In the genomic region with DNA sequence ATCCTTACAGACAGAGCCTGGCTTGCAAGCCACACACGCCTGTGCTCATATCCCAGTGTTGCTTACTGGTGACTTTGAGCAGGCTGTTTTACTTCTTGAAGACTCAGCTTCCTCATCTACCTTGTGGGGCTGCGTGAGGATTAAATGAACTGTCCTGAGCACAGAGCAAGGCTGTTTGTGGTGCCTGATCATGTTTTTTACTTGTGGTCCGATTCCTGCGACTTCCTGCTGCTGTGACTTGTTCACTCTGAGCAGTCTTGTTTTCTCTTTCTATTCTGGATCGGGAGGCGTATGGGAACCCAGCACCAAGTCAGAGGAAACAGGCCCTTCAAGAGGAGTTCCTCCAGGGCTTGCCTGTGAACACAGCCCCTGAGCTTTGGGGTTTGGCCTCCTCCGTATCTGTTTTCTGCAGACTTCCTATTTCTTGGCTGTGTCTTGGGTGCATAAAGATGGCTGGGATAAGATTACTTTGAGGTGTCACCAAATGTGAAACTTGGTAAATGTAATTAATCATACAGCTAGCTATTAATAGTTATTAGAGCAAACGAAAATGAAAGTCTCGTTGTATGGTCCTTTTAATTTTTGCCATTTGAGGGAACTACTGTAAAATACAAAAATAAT, we compare ENCODE assay signal across 1 cellular context.
TF ChIP-seq lines count a peak whose summit lies in the region.

No MANE protein-coding gene starts in this region.

TF ChIP-seq in K562, 482 proteins besides CTCF, POLR2A, EP300 and RAD21 (continued from another document and continues in another):
- TF ChIP-seq ARHGAP35 (IDR thresholded peaks at IDR 0.05; ENCODE audit: partially characterized antibody) (no peak), FOXK2 (conservative IDR thresholded peaks at IDR 0.05 in 1 of 2, IDR thresholded peaks at IDR 0.05 in 1 of 2; ENCODE audit: low read depth in 2 of 2) (peak; percentile 41 to 59; a peak in 1 of 4 replicates), MED1 (CRISPR knock-in tag; IDR thresholded peaks at IDR 0.05; ENCODE audit: borderline replicate concordance) (no peak), ZNF778 (CRISPR knock-in tag; IDR thresholded peaks at IDR 0.05) (no peak), ZFX (CRISPR knock-in tag; IDR thresholded peaks at IDR 0.05) (peak; percentile 57), RFX7 (CRISPR knock-in tag; IDR thresholded peaks at IDR 0.05) (no peak), LEF1 (IDR thresholded peaks at IDR 0.05) (peak; percentile 78), SLC30A9 (CRISPR knock-in tag; IDR thresholded peaks at IDR 0.05) (no peak), GTF2A2 (tag; IDR thresholded peaks at IDR 0.05) (peak; percentile 31; the same call in 1 of the 2 replicates), NR2C1 (IDR thresholded peaks at IDR 0.05) (no peak), NR2C1 (tag; IDR thresholded peaks at IDR 0.05) (no peak), ZNF24 (IDR thresholded peaks at IDR 0.05) (no peak), GTF2E2 (tag; IDR thresholded peaks at IDR 0.05) (no peak), ZNF23 (CRISPR knock-in tag; IDR thresholded peaks at IDR 0.05) (no peak), ZC3H4 (CRISPR knock-in tag; IDR thresholded peaks at IDR 0.05; ENCODE audit: borderline replicate concordance) (no peak), NCOR1 (IDR thresholded peaks at IDR 0.05) (peak; percentile 86), EP400 (IDR thresholded peaks at IDR 0.05) (no peak), ZNF124 (CRISPR knock-in tag; IDR thresholded peaks at IDR 0.05) (no peak), HOXB6 (CRISPR knock-in tag; IDR thresholded peaks at IDR 0.05; ENCODE audit: borderline replicate concordance) (no peak), EHMT2 (IDR thresholded peaks at IDR 0.05) (no peak), MXD1 (CRISPR knock-in tag; IDR thresholded peaks at IDR 0.05; ENCODE audit: borderline replicate concordance, poor library complexity, severe bottlenecking) (no peak), ZBTB1 (CRISPR knock-in tag; IDR thresholded peaks at IDR 0.05; ENCODE audit: borderline replicate concordance, low read depth) (no peak), ZNF311 (CRISPR knock-in tag; IDR thresholded peaks at IDR 0.05) (no peak), MAFK (IDR thresholded peaks at IDR 0.05; ENCODE audit: low read length) (no peak), ZFP30 (CRISPR knock-in tag; IDR thresholded peaks at IDR 0.05; ENCODE audit: borderline replicate concordance) (no peak), ZNF324 (CRISPR knock-in tag; IDR thresholded peaks at IDR 0.05) (no peak), PHF8 (IDR thresholded peaks at IDR 0.05; ENCODE audit: borderline replicate concordance, low read length) (peak; percentile 11; the same call in 1 of the 2 replicates), ILF3 (IDR thresholded peaks at IDR 0.05; ENCODE audit: borderline replicate concordance) (no peak), OTX1 (CRISPR knock-in tag; IDR thresholded peaks at IDR 0.05) (no peak), SNRNP70 (optimal IDR thresholded peaks at IDR 0.05; ENCODE audit: low read depth, low read length) (no peak), HLTF (IDR thresholded peaks at IDR 0.05) (no peak), ZNF561 (CRISPR knock-in tag; conservative IDR thresholded peaks at IDR 0.05) (no peak), FOXP4 (CRISPR knock-in tag; IDR thresholded peaks at IDR 0.05; ENCODE audit: borderline replicate concordance) (no peak), HINFP (tag; conservative IDR thresholded peaks at IDR 0.05; ENCODE audit: low read depth) (no peak), HNRNPH1 (optimal IDR thresholded peaks at IDR 0.05; ENCODE audit: low read depth, low read length) (no peak), ZNF551 (CRISPR knock-in tag; IDR thresholded peaks at IDR 0.05) (no peak), ZNF184 (CRISPR knock-in tag; IDR thresholded peaks at IDR 0.05) (no peak), HEY1 (CRISPR knock-in tag; IDR thresholded peaks at IDR 0.05; ENCODE audit: borderline replicate concordance) (no peak), ZSCAN32 (CRISPR knock-in tag; IDR thresholded peaks at IDR 0.05) (no peak), ZFP36 (IDR thresholded peaks at IDR 0.05; ENCODE audit: low read depth, low read length, partially characterized antibody) (no peak), DACH1 (IDR thresholded peaks at IDR 0.05; ENCODE audit: partially characterized antibody) (peak; percentile 87), HMG20B (CRISPR knock-in tag; IDR thresholded peaks at IDR 0.05) (no peak), ZNF280B (CRISPR knock-in tag; IDR thresholded peaks at IDR 0.05) (no peak), ZEB2 (IDR thresholded peaks at IDR 0.05) (no peak), NCOA1 (IDR thresholded peaks at IDR 0.05; ENCODE audit: low read depth) (peak; percentile 62; the same call in 1 of the 2 replicates), THRAP3 (IDR thresholded peaks at IDR 0.05; ENCODE audit: borderline replicate concordance) (no peak), ZNF232 (CRISPR knock-in tag; IDR thresholded peaks at IDR 0.05) (no peak), PYGO2 (tag; IDR thresholded peaks at IDR 0.05) (no peak), CAMTA2 (CRISPR knock-in tag; conservative IDR thresholded peaks at IDR 0.05) (no peak), ZNF134 (CRISPR knock-in tag; conservative IDR thresholded peaks at IDR 0.05) (no peak), ZZZ3 (IDR thresholded peaks at IDR 0.05) (no peak), TEAD1 (CRISPR knock-in tag; IDR thresholded peaks at IDR 0.05) (no peak), HNRNPL (IDR thresholded peaks at IDR 0.05; ENCODE audit: low read depth, low read length) (no peak), HNRNPUL1 (IDR thresholded peaks at IDR 0.05; ENCODE audit: low read length) (no peak), STAT5A (IDR thresholded peaks at IDR 0.05; ENCODE audit: borderline replicate concordance, low read length) (peak; percentile 75), HDAC2 (IDR thresholded peaks at IDR 0.05) (no peak), ARID3B (CRISPR knock-in tag; IDR thresholded peaks at IDR 0.05; ENCODE audit: borderline replicate concordance) (no peak), SREBF1 (IDR thresholded peaks at IDR 0.05; ENCODE audit: borderline replicate concordance, low read depth, low read length) (no peak), SMAD3 (CRISPR knock-in tag; conservative IDR thresholded peaks at IDR 0.05) (no peak), ZNF830 (CRISPR knock-in tag; IDR thresholded peaks at IDR 0.05) (no peak), ZNF586 (CRISPR knock-in tag; conservative IDR thresholded peaks at IDR 0.05) (no peak), MCM5 (IDR thresholded peaks at IDR 0.05; ENCODE audit: low read depth) (no peak), MTA3 (IDR thresholded peaks at IDR 0.05; ENCODE audit: borderline replicate concordance) (no peak), SIN3A (IDR thresholded peaks at IDR 0.05; ENCODE audit: borderline replicate concordance in 2 of 2, control insufficient read depth in 1 of 2, low read depth in 2 of 2, low read length in 2 of 2) (no peak), GABPA (tag; conservative IDR thresholded peaks at IDR 0.05; ENCODE audit: low read depth) (peak; percentile 55)
- TF ChIP-seq, protein P1, sequence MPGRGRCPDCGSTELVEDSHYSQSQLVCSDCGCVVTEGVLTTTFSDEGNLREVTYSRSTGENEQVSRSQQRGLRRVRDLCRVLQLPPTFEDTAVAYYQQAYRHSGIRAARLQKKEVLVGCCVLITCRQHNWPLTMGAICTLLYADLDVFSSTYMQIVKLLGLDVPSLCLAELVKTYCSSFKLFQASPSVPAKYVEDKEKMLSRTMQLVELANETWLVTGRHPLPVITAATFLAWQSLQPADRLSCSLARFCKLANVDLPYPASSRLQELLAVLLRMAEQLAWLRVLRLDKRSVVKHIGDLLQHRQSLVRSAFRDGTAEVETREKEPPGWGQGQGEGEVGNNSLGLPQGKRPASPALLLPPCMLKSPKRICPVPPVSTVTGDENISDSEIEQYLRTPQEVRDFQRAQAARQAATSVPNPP (IDR thresholded peaks at IDR 0.05; ENCODE audit: borderline replicate concordance, insufficient read depth, insufficient read length) = no peak
- TF ChIP-seq, protein P2, sequence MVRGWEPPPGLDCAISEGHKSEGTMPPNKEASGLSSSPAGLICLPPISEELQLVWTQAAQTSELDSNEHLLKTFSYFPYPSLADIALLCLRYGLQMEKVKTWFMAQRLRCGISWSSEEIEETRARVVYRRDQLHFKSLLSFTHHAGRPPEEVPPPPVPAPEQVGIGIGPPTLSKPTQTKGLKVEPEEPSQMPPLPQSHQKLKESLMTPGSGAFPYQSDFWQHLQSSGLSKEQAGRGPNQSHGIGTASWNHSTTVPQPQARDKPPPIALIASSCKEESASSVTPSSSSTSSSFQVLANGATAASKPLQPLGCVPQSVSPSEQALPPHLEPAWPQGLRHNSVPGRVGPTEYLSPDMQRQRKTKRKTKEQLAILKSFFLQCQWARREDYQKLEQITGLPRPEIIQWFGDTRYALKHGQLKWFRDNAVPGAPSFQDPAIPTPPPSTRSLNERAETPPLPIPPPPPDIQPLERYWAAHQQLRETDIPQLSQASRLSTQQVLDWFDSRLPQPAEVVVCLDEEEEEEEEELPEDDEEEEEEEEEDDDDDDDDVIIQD (CRISPR knock-in tag; IDR thresholded peaks at IDR 0.05) = no peak
- TF ChIP-seq, protein P3, sequence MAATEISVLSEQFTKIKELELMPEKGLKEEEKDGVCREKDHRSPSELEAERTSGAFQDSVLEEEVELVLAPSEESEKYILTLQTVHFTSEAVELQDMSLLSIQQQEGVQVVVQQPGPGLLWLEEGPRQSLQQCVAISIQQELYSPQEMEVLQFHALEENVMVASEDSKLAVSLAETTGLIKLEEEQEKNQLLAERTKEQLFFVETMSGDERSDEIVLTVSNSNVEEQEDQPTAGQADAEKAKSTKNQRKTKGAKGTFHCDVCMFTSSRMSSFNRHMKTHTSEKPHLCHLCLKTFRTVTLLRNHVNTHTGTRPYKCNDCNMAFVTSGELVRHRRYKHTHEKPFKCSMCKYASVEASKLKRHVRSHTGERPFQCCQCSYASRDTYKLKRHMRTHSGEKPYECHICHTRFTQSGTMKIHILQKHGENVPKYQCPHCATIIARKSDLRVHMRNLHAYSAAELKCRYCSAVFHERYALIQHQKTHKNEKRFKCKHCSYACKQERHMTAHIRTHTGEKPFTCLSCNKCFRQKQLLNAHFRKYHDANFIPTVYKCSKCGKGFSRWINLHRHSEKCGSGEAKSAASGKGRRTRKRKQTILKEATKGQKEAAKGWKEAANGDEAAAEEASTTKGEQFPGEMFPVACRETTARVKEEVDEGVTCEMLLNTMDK (IDR thresholded peaks at IDR 0.05; ENCODE audit: borderline replicate concordance, insufficient read depth, low read depth, low read length, poor library complexity, severe bottlenecking) = no peak
- TF ChIP-seq, protein P4, sequence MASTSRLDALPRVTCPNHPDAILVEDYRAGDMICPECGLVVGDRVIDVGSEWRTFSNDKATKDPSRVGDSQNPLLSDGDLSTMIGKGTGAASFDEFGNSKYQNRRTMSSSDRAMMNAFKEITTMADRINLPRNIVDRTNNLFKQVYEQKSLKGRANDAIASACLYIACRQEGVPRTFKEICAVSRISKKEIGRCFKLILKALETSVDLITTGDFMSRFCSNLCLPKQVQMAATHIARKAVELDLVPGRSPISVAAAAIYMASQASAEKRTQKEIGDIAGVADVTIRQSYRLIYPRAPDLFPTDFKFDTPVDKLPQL (IDR thresholded peaks at IDR 0.05; ENCODE audit: extremely low read depth, insufficient read length) = no peak
